In genomic region chr17:50372708-50373556, GRCh38 we compare ENCODE assay signal across 1 cellular context.
TF ChIP-seq lines count a peak whose summit lies in the region.

TSS of gene EME1 (plus strand) at chr17:50373229. CDS start at chr17:50375209, 1,980 bp downstream.
TSS of gene MRPL27 (minus strand) at chr17:50373184. CDS start at chr17:50373170, 14 bp downstream.

TF ChIP-seq in HepG2, 621 proteins besides CTCF, POLR2A, EP300 and RAD21 (continued from another document and continues in another):
- TF ChIP-seq ZXDC (CRISPR knock-in tag; IDR thresholded peaks at IDR 0.05) (peak; percentile 94), SRF (IDR thresholded peaks at IDR 0.05; ENCODE audit: low read depth, low read length) (0 out of 2 replicates have a peak, but pooled peaks have one; percentile 6), ARID4A (CRISPR knock-in tag; IDR thresholded peaks at IDR 0.05; ENCODE audit: borderline replicate concordance) (peak; percentile 100), ZNF547 (CRISPR knock-in tag; IDR thresholded peaks at IDR 0.05) (peak; percentile 95), ZNF772 (CRISPR knock-in tag; IDR thresholded peaks at IDR 0.05) (peak; percentile 95), ZNF761 (CRISPR knock-in tag; conservative IDR thresholded peaks at IDR 0.05) (peak; percentile 95), ETV5 (CRISPR knock-in tag; IDR thresholded peaks at IDR 0.05; ENCODE audit: borderline replicate concordance) (peak; percentile 95), DR1 (CRISPR knock-in tag; IDR thresholded peaks at IDR 0.05) (peak; percentile 75), GTF2F1 (IDR thresholded peaks at IDR 0.05; ENCODE audit: low read length) (peak; percentile 95), FOXM1 (CRISPR knock-in tag; IDR thresholded peaks at IDR 0.05) (no peak), ZNF124 (CRISPR knock-in tag; IDR thresholded peaks at IDR 0.05) (peak; percentile 91), ZNF576 (CRISPR knock-in tag; IDR thresholded peaks at IDR 0.05) (peak; percentile 93), ZNF225 (CRISPR knock-in tag; IDR thresholded peaks at IDR 0.05) (peak; percentile 98), ZNF792 (CRISPR knock-in tag; IDR thresholded peaks at IDR 0.05) (peak; percentile 85), CBFB (CRISPR knock-in tag; IDR thresholded peaks at IDR 0.05) (peak; percentile 84), PRPF4 (IDR thresholded peaks at IDR 0.05; ENCODE audit: low read depth, low read length, poor library complexity, severe bottlenecking) (no peak), ZNF800 (CRISPR knock-in tag; IDR thresholded peaks at IDR 0.05) (no peak), CEBPB (IDR thresholded peaks at IDR 0.05; ENCODE audit: borderline replicate concordance, low read depth, low read length) (no peak), GMEB1 (CRISPR knock-in tag; IDR thresholded peaks at IDR 0.05; ENCODE audit: borderline replicate concordance) (peak; percentile 89), KLF16 (CRISPR knock-in tag; IDR thresholded peaks at IDR 0.05) (peak in 1 of 2 experiments; percentile 98; a peak in 2 of 4 replicates), JUNB (CRISPR knock-in tag; IDR thresholded peaks at IDR 0.05; ENCODE audit: borderline replicate concordance) (peak; percentile 78), ZNF234 (CRISPR knock-in tag; conservative IDR thresholded peaks at IDR 0.05) (0 out of 2 replicates have a peak, but pooled peaks have one; percentile 94), E2F2 (CRISPR knock-in tag; IDR thresholded peaks at IDR 0.05; ENCODE audit: borderline replicate concordance) (peak; percentile 67; the same call in 1 of the 2 replicates), ZFP91 (CRISPR knock-in tag; IDR thresholded peaks at IDR 0.05; ENCODE audit: borderline replicate concordance) (peak; percentile 97), ARNT2 (CRISPR knock-in tag; IDR thresholded peaks at IDR 0.05; ENCODE audit: low read depth) (peak; percentile 93), ZNF350 (CRISPR knock-in tag; IDR thresholded peaks at IDR 0.05; ENCODE audit: borderline replicate concordance, low read depth) (peak; percentile 97), MAX (IDR thresholded peaks at IDR 0.05) (peak; percentile 96), GATAD2A (CRISPR knock-in tag; IDR thresholded peaks at IDR 0.05) (peak; percentile 74), SIX1 (CRISPR knock-in tag; IDR thresholded peaks at IDR 0.05; ENCODE audit: borderline replicate concordance) (peak; percentile 52; the same call in 1 of the 2 replicates), ZNF501 (CRISPR knock-in tag; IDR thresholded peaks at IDR 0.05) (peak; percentile 99), MLLT10 (CRISPR knock-in tag; IDR thresholded peaks at IDR 0.05) (no peak), ZBTB38 (CRISPR knock-in tag; IDR thresholded peaks at IDR 0.05) (peak; percentile 93), ZNF280D (CRISPR knock-in tag; IDR thresholded peaks at IDR 0.05) (no peak), THAP9 (CRISPR knock-in tag; IDR thresholded peaks at IDR 0.05; ENCODE audit: borderline replicate concordance) (peak; percentile 96), ZFX (CRISPR knock-in tag; IDR thresholded peaks at IDR 0.05; ENCODE audit: low read depth) (peak; percentile 98)
